10 cellular contexts compared by ENCODE assay signal in the genomic region with DNA sequence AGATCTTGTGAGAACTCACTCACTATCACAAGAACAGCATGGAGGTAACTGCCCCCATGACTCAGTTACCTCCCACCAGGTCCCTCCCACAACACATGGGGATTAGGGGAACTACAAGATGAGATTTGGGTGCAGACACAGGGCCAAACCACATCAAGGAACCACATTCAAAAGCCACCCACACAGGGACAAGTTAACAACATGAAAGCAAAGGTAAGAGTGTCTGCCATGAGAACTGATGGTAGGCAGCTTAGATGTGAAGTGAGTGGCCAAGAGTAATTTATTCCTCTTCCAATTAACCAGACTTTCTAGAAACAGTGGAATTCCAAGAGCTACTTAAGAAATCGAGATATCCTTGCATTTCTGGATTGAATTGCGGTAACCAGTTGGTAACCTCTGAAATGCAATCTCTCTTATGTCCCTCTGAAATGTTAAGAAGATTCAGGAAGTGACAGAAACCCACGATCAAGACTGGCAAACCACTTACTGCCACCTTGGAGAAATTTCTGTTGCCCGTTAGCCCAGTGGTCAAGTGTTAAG.
A peak's percentile ranks its signal among the peaks of the same experiment; 100 is the strongest.
DNase-seq lines count a peak whose midpoint lies in the region; ATAC-seq and TF ChIP-seq lines count a peak whose summit lies in the region.
"Had no signal": no experiment of that assay in that cellular context is flagged by ENCODE, and none has a peak within 500 bp of the region (broad histone marks: within the 10 kb centered on the region; RNA-seq: fewer than 3 reads in every experiment).

No MANE protein-coding gene starts in this region.

- no peak overlapping the region for H2AK5ac ChIP-seq in neuronal stem cell (ENCODE audit: low read depth, low read length)

- peak overlapping the region; percentile 43 for H3K27ac Mint-ChIP-seq in T-helper 2 cell treated with Interferon-gamma antibody and Interleukin-4, amounts not matched to agents 5 μg/mL and 100 μg/mL, for 36 hours
- peak overlapping the region; percentile 77 for H3K27ac Mint-ChIP-seq in activated T-helper 2 cell treated with anti-CD3 and anti-CD28 coated beads, Interferon-gamma antibody, Interleukin-2, Interleukin-4, amounts not matched to agents 10 μg/mL and 5 μg/mL and 100 μg/mL, durations not matched to agents 14 hours and 24 hours and 36 hours

- peaks cover 0 to 4% of the 10 kb centered on the region in 2 donors for H3K4me1 ChIP-seq in neuronal stem cell (ENCODE audit: control insufficient read depth in 2 of 2, insufficient read depth in 1 of 2, low read depth in 1 of 2, low read length in 2 of 2)
- H3K4me1 ChIP-seq in transverse colon, result peaks cover 0 to 3% (median 0%) of the 10 kb centered on the region in 4 donors

- H4K8ac ChIP-seq in neuronal stem cell (ENCODE audit: low read depth, low read length), result no peak overlapping the region

- H4K91ac ChIP-seq in neuronal stem cell (ENCODE audit: low read depth, low read length, poor library complexity), result no peak overlapping the region

- no CpG with 5 or more reads among the region's 4 CpGs for WGBS in neuronal stem cell (ENCODE audit: extremely low coverage in 2 of 2, insufficient read length in 2 of 2, insufficient replicate concordance in 1 of 2), 2 donors
- 79% methylated on average over 4 of the region's 4 CpGs; no CpG with 5 or more reads in 1 of the 2 donors for WGBS in transverse colon (ENCODE audit: low coverage in 1 of 2), 2 donors

- peaks cover 25% of the 10 kb centered on the region for H3K36me3 Mint-ChIP-seq in T-helper 2 cell treated with Interferon-gamma antibody and Interleukin-4, amounts not matched to agents 5 μg/mL and 100 μg/mL, for 36 hours (ENCODE audit: low read depth)
- peaks cover 63% of the 10 kb centered on the region for H3K36me3 Mint-ChIP-seq in activated T-helper 2 cell treated with anti-CD3 and anti-CD28 coated beads, Interferon-gamma antibody, Interleukin-2, Interleukin-4, amounts not matched to agents 10 μg/mL and 5 μg/mL and 100 μg/mL, durations not matched to agents 14 hours and 24 hours and 36 hours (ENCODE audit: low read depth)

- H3K18ac ChIP-seq in neuronal stem cell (ENCODE audit: low read length), result no peak overlapping the region

- no peaks in the 10 kb centered on the region for H3K79me1 ChIP-seq in neuronal stem cell (ENCODE audit: low read depth, low read length)

- no peak overlapping the region for H2BK5ac ChIP-seq in neuronal stem cell (ENCODE audit: low read length)

- peak; percentile 82 for DNase-seq in T-helper 2 cell treated with Interferon-gamma antibody and Interleukin-4, amounts not matched to agents 5 μg/mL and 100 μg/mL, for 36 hours (ENCODE audit: low spot score)
- DNase-seq in activated T-helper 2 cell treated with anti-CD3 and anti-CD28 coated beads, Interferon-gamma antibody, Interleukin-2, Interleukin-4, amounts not matched to agents 10 μg/mL and 5 μg/mL and 100 μg/mL, durations not matched to agents 14 hours and 24 hours and 36 hours (ENCODE audit: low spot score), result peak; percentile 38
- peak; percentile 48 to 88 for DNase-seq in stimulated activated CD4-positive, alpha-beta T cell treated with anti-CD3 and anti-CD28 coated beads, Interleukin-4, amount 100 ng/mL, for 4 hours
- DNase-seq in SHP77 treated with DMSO at 0.1 percent for 48 hours (lab: John Stamatoyannopoulos, UW) (no peak), neuronal stem cell (ENCODE audit: low spot score) (no peak), transverse colon (no peak)

- ATAC-seq in GM18505 (IDR thresholded peaks at IDR 0.05; ENCODE audit: unreplicated experiment) (peak; percentile 52), GM18909 (IDR thresholded peaks at IDR 0.05; ENCODE audit: poor library complexity, unreplicated experiment) (no peak)
- ATAC-seq: gastroesophageal sphincter had no signal

- H3K14ac ChIP-seq in neuronal stem cell (ENCODE audit: low read length), result no peak overlapping the region

- intact Hi-C loops in activated T-helper 2 cell treated with anti-CD3 and anti-CD28 coated beads, Interferon-gamma antibody, Interleukin-2, Interleukin-4, amounts not matched to agents 10 μg/mL and 5 μg/mL and 100 μg/mL, durations not matched to agents 14 hours and 24 hours and 36 hours (cut with micrococcal nuclease), result loop anchor here (1.0 kb wide), 1 partner anchor 34 kb away; no protein-coding TSS in a partner anchor
- intact Hi-C loops in transverse colon (cut with DNase I; ENCODE audit: low total_unique reads), result no loop called here

- H3K4me3 ChIP-seq in neuronal stem cell (ENCODE audit: low read length in 2 of 2) (no peak overlapping the region), transverse colon (no peak overlapping the region)
- H3K4me3 ChIP-seq: BLaER1, gastroesophageal sphincter had no signal

- no peak for TF ChIP-seq CTCF in transverse colon (IDR thresholded peaks at IDR 0.05)

- no peak overlapping the region for H3K9ac ChIP-seq in neuronal stem cell (ENCODE audit: low read depth, low read length, poor library complexity)
- H3K9ac ChIP-seq: BLaER1 had no signal

- H3K36me3 ChIP-seq in neuronal stem cell (replicated peaks in 1 of 2; ENCODE audit: control insufficient read depth in 2 of 2, insufficient read depth in 2 of 2, low read length in 2 of 2) (no peaks in the 10 kb centered on the region), transverse colon (no peaks in the 10 kb centered on the region)
- H3K36me3 ChIP-seq: BLaER1, gastroesophageal sphincter had no signal

- H2BK15ac ChIP-seq in neuronal stem cell (ENCODE audit: low read length), result no peak overlapping the region

- no peak overlapping the region for H2AFZ ChIP-seq in neuronal stem cell (ENCODE audit: low read length)

- TF ChIP-seq POLR2A in GM18505 (IDR thresholded peaks at IDR 0.05; ENCODE audit: borderline replicate concordance, extremely low read depth, insufficient read depth, insufficient read length) (no peak), transverse colon (IDR thresholded peaks at IDR 0.05) (no peak)

- H2BK12ac ChIP-seq in neuronal stem cell (ENCODE audit: low read length), result no peak overlapping the region

- H3K27ac ChIP-seq in neuronal stem cell (replicated peaks; ENCODE audit: low read length), result no peak overlapping the region
- no peak overlapping the region for H3K27ac ChIP-seq in transverse colon
- H3K27ac ChIP-seq: BLaER1, gastroesophageal sphincter had no signal

- H3K27me3 ChIP-seq in neuronal stem cell (ENCODE audit: control insufficient read depth in 3 of 3, insufficient read depth in 3 of 3, low read depth in 1 of 3, low read length in 3 of 3) (no peaks in the 10 kb centered on the region), transverse colon (no peaks in the 10 kb centered on the region)
- H3K27me3 ChIP-seq: BLaER1, gastroesophageal sphincter had no signal

- H3K4ac ChIP-seq in neuronal stem cell (ENCODE audit: low read length), result no peak overlapping the region

- H3K4me2 ChIP-seq in neuronal stem cell (ENCODE audit: insufficient read depth, low read length, poor library complexity, severe bottlenecking), result no peak overlapping the region
- H3K4me2 ChIP-seq: BLaER1 had no signal

- H3K4me3 Mint-ChIP-seq in T-helper 2 cell treated with Interferon-gamma antibody and Interleukin-4, amounts not matched to agents 5 μg/mL and 100 μg/mL, for 36 hours, result peak overlapping the region; percentile 50
- H3K4me3 Mint-ChIP-seq in activated T-helper 2 cell treated with anti-CD3 and anti-CD28 coated beads, Interferon-gamma antibody, Interleukin-2, Interleukin-4, amounts not matched to agents 10 μg/mL and 5 μg/mL and 100 μg/mL, durations not matched to agents 14 hours and 24 hours and 36 hours (ENCODE audit: low read depth), result peak overlapping the region; percentile 49

- H3K9me3 Mint-ChIP-seq in T-helper 2 cell treated with Interferon-gamma antibody and Interleukin-4, amounts not matched to agents 5 μg/mL and 100 μg/mL, for 36 hours, result no peaks in the 10 kb centered on the region
- H3K9me3 Mint-ChIP-seq in activated T-helper 2 cell treated with anti-CD3 and anti-CD28 coated beads, Interferon-gamma antibody, Interleukin-2, Interleukin-4, amounts not matched to agents 10 μg/mL and 5 μg/mL and 100 μg/mL, durations not matched to agents 14 hours and 24 hours and 36 hours, result no peaks in the 10 kb centered on the region

- H3K27me3 Mint-ChIP-seq in T-helper 2 cell treated with Interferon-gamma antibody and Interleukin-4, amounts not matched to agents 5 μg/mL and 100 μg/mL, for 36 hours (ENCODE audit: low read depth), result no peaks in the 10 kb centered on the region
- no peaks in the 10 kb centered on the region for H3K27me3 Mint-ChIP-seq in activated T-helper 2 cell treated with anti-CD3 and anti-CD28 coated beads, Interferon-gamma antibody, Interleukin-2, Interleukin-4, amounts not matched to agents 10 μg/mL and 5 μg/mL and 100 μg/mL, durations not matched to agents 14 hours and 24 hours and 36 hours (ENCODE audit: low read depth)

- in situ Hi-C loops in transverse colon (cut with MboI; ENCODE audit: low pct_ligation_motif_present in 1 of 4, low pct_unique_long_range_greater_than_20kb in 1 of 4, low sequenced_read_pairs in 3 of 4), result loop anchor here in 1 of 4 donors (25.0 kb wide), 1 partner anchor 405 kb away; no protein-coding TSS in a partner anchor

- no peak overlapping the region for H2BK120ac ChIP-seq in neuronal stem cell (ENCODE audit: low read depth, low read length)

- no peak overlapping the region for H3K23ac ChIP-seq in neuronal stem cell (ENCODE audit: low read depth, low read length, poor library complexity)

- no peak for TF ChIP-seq EP300 in transverse colon (IDR thresholded peaks at IDR 0.05; ENCODE audit: low read depth)

- peaks cover 41% of the 10 kb centered on the region for H3K4me1 Mint-ChIP-seq in T-helper 2 cell treated with Interferon-gamma antibody and Interleukin-4, amounts not matched to agents 5 μg/mL and 100 μg/mL, for 36 hours (ENCODE audit: low read depth)
- H3K4me1 Mint-ChIP-seq in activated T-helper 2 cell treated with anti-CD3 and anti-CD28 coated beads, Interferon-gamma antibody, Interleukin-2, Interleukin-4, amounts not matched to agents 10 μg/mL and 5 μg/mL and 100 μg/mL, durations not matched to agents 14 hours and 24 hours and 36 hours (ENCODE audit: low read depth), result peaks cover 63% of the 10 kb centered on the region

- H3K9me3 ChIP-seq in neuronal stem cell (replicated peaks in 1 of 2; ENCODE audit: control insufficient read depth in 2 of 2, insufficient read depth in 1 of 2, low read depth in 1 of 2, low read length in 2 of 2) (peaks cover 0 to 6% of the 10 kb centered on the region in 2 donors), transverse colon (no peaks in the 10 kb centered on the region)
- H3K9me3 ChIP-seq: BLaER1, gastroesophageal sphincter had no signal

Comparison
In these comparisons a context has a peak if more than half of its experiments do, and no peak if none do; other contexts are left out.
1. DNase-seq: peak in T-helper 2 cell treated with Interferon-gamma antibody and Interleukin-4, amounts not matched to agents 5 μg/mL and 100 μg/mL, for 36 hours (single experiment), activated T-helper 2 cell treated with anti-CD3 and anti-CD28 coated beads, Interferon-gamma antibody, Interleukin-2, Interleukin-4, amounts not matched to agents 10 μg/mL and 5 μg/mL and 100 μg/mL, durations not matched to agents 14 hours and 24 hours and 36 hours (single experiment) and stimulated activated CD4-positive, alpha-beta T cell treated with anti-CD3 and anti-CD28 coated beads, Interleukin-4, amount 100 ng/mL, for 4 hours (2 of 2); none in SHP77 treated with DMSO at 0.1 percent for 48 hours (single experiment), neuronal stem cell (single experiment) and transverse colon (single experiment).